Comparison of ENCODE assay signal across 8 cellular contexts in genomic region chr1:186680031-186681012, GRCh38. TPM values are rescaled to one million over a fixed set of nuclear protein-coding genes. Genes with fewer than 3 reads are reported as not detected.
DNase-seq lines count a peak whose midpoint lies in the region; ATAC-seq, FAIRE-seq and TF ChIP-seq lines count a peak whose summit lies in the region.

PTGS2 (minus strand) TSS chr1:186680423; CDS start chr1:186680290, 133 bp downstream.

- no CpG with 5 or more reads among the region's 66 CpGs for WGBS in trophoblast cell (ENCODE audit: extremely low coverage, insufficient coverage, insufficient read length)

- peak within 1 kb of the TSS; percentile 82 for H3K4me2 ChIP-seq in trophoblast cell (ENCODE audit: low read length)

- H3K79me1 ChIP-seq in trophoblast cell (ENCODE audit: low read length): peaks cover 5% of the 10 kb centered on the region

- peak within 1 kb of the TSS; percentile 95 for H4K91ac ChIP-seq in trophoblast cell (ENCODE audit: low read depth, low read length)

- ATAC-seq in GM21367 (IDR thresholded peaks at IDR 0.05; ENCODE audit: unreplicated experiment) (peak; percentile 94), left ventricle myocardium superior (peak; percentile 98)

- FAIRE-seq in RCC 7860 (lab: Jason Lieb, UNC): no peak

- H3K36me3 ChIP-seq in trophoblast cell (ENCODE audit: control insufficient read depth in 1 of 2, insufficient read depth in 2 of 2, low read length in 2 of 2): peaks cover 0 to 4% of the 10 kb centered on the region in 2 experiments

- no peaks in the 10 kb centered on the region for H3K4me1 ChIP-seq in trophoblast cell (ENCODE audit: control insufficient read depth in 1 of 2, insufficient read depth in 2 of 2, low read length in 2 of 2)

- peaks cover 40% of the 10 kb centered on the region for H3K36me3 Mint-ChIP-seq in Calu3 (ENCODE audit: insufficient read depth, unreplicated experiment)

- peak within 1 kb of the TSS; percentile 87 for H2BK12ac ChIP-seq in trophoblast cell (ENCODE audit: low read length)

- CTCF ChIA-PET in Calu3 (lab: Charles Lee): interaction anchor here (0.6 to 4.3 kb wide), 9 partner anchors 10 to 306 kb away, joined by 3 to 28 read pairs (median 3); no protein-coding TSS in a partner anchor

- H3K4me3 Mint-ChIP-seq in Calu3 (ENCODE audit: low read depth, unreplicated experiment): peak within 1 kb of the TSS; percentile 82

- H3K4me1 Mint-ChIP-seq in Calu3 (ENCODE audit: low read depth, unreplicated experiment): peaks cover 25% of the 10 kb centered on the region

- H2BK120ac ChIP-seq in trophoblast cell (ENCODE audit: insufficient read depth, low read length, poor library complexity): peak within 1 kb of the TSS; percentile 98

- H3K79me2 ChIP-seq in trophoblast cell (ENCODE audit: control insufficient read depth, insufficient read depth, low read length, poor library complexity): peaks cover 4% of the 10 kb centered on the region

- no peaks in the 10 kb centered on the region for H3K27me3 Mint-ChIP-seq in Calu3 (ENCODE audit: unreplicated experiment)

- H3K27me3 ChIP-seq in trophoblast cell (ENCODE audit: insufficient read depth, low read length): no peaks in the 10 kb centered on the region

- H3K18ac ChIP-seq in trophoblast cell (ENCODE audit: low read length): peak within 1 kb of the TSS; percentile 98

- no TSS peak for BruUV-seq in Calu3 (replicated peaks; lab: Mats Ljungman, UMichigan)

- H3K9me3 ChIP-seq in trophoblast cell (ENCODE audit: insufficient read depth, low read depth, low read length): no peaks in the 10 kb centered on the region

- H2BK5ac ChIP-seq in trophoblast cell (ENCODE audit: low read depth, low read length, poor library complexity): peak within 1 kb of the TSS; percentile 98

- H3K4me3 ChIP-seq in trophoblast cell (ENCODE audit: low read depth, low read length): peak within 1 kb of the TSS; percentile 80

- TF ChIP-seq CTCF in Calu3 (IDR thresholded peaks at IDR 0.05; ENCODE audit: unreplicated experiment): peak; percentile 70

- intact Hi-C loops in Calu3 (cut with micrococcal nuclease; ENCODE audit: unreplicated experiment) (loop anchor here (2.0 to 5.0 kb wide), 4 partner anchors 62 to 278 kb away; no protein-coding TSS in a partner anchor), left ventricle myocardium superior (cut with micrococcal nuclease) (no loop called here)

- H3K27ac ChIP-seq in trophoblast cell (ENCODE audit: low read depth, low read length): peak within 1 kb of the TSS; percentile 86

- H2AK5ac ChIP-seq in trophoblast cell (ENCODE audit: low read length): peak within 1 kb of the TSS; percentile 46

- DNase-seq in Calu3 (peak; percentile 96), HS-5 (ENCODE audit: low read depth) (peak; percentile 68), RCC 7860 (ENCODE audit: low spot score) (peak; percentile 14), amygdala (lab: John Stamatoyannopoulos, UW) (peak in 46 of 56 donors; percentile 5 to 78 (median 38)), left ventricle myocardium superior (peak; percentile 80), trophoblast cell (peak; percentile 59 to 61), SHP77 treated with DMSO at 0.1 percent for 48 hours (lab: John Stamatoyannopoulos, UW) (no peak)

- peak within 1 kb of the TSS; percentile 99 for H3K14ac ChIP-seq in trophoblast cell (ENCODE audit: low read length)

- peak within 1 kb of the TSS; percentile 82 for H3K27ac Mint-ChIP-seq in Calu3 (ENCODE audit: unreplicated experiment)

- H3K9ac ChIP-seq in trophoblast cell (ENCODE audit: low read length): peak within 1 kb of the TSS; percentile 68

- H3K9me3 Mint-ChIP-seq in Calu3 (ENCODE audit: low read depth, unreplicated experiment): no peaks in the 10 kb centered on the region

- H2AFZ ChIP-seq in trophoblast cell (ENCODE audit: insufficient read depth, low read length, poor library complexity): peak within 1 kb of the TSS; percentile 100

- peak within 1 kb of the TSS; percentile 94 for H3K4ac ChIP-seq in trophoblast cell (ENCODE audit: low read depth, low read length)

- H4K12ac ChIP-seq in trophoblast cell (ENCODE audit: low read depth, low read length): peak within 1 kb of the TSS; percentile 96

- no peak within 1 kb of the TSS for H3K23ac ChIP-seq in trophoblast cell (ENCODE audit: low read length)

- H4K8ac ChIP-seq in trophoblast cell (ENCODE audit: low read depth, low read length): peak within 1 kb of the TSS; percentile 99

RNA-seq across cellular contexts. Expression of gene PTGS2, which starts in this region (rescaled TPM):
- 64.2 and 78.2 TPM in 2 replicates for total RNA-seq in Calu3 (2022)
- 0.77 TPM for total RNA-seq in left ventricle myocardium superior
- 2.4 TPM in 2 replicates for polyA plus RNA-seq in trophoblast cell (2013)

Comparison
In these comparisons a context has a peak if more than half of its experiments do, and no peak if none do; other contexts are left out.
1. RNA of gene PTGS2 (total RNA-seq): 64.2 to 78.2 TPM in Calu3; 0.77 TPM in left ventricle myocardium superior (single experiment); every median in the first group is over 10 times any median in the second.
2. Peak in DNase-seq and ATAC-seq in left ventricle myocardium superior; RNA of the gene not detected or under 1 TPM.